In genomic region chr3:18740631-18741583, GRCh38 we compare ENCODE assay signal across 9 cellular contexts.
DNase-seq lines count a peak whose midpoint lies in the region; ATAC-seq and TF ChIP-seq lines count a peak whose summit lies in the region.
"Had no signal": no experiment of that assay in that cellular context is flagged by ENCODE, and none has a peak within 500 bp of the region (broad histone marks: within the 10 kb centered on the region; RNA-seq: fewer than 3 reads in every experiment).

No MANE protein-coding gene starts in this region.

- ATAC-seq in GM18499 (IDR thresholded peaks at IDR 0.05; ENCODE audit: insufficient read depth, unreplicated experiment) (peak; percentile 94), HG02623 (IDR thresholded peaks at IDR 0.05; ENCODE audit: unreplicated experiment) (peak; percentile 80), foreskin keratinocyte (no peak)
- ATAC-seq in activated naive CD8-positive, alpha-beta T cell treated with anti-CD3 and anti-CD28 coated beads, Interleukin-2, amount 50 U/mL, for 24 hours, result peak; percentile 63

- H3K9me3 ChIP-seq in PC-9 (ENCODE audit: insufficient read depth, low read depth), result no peaks in the 10 kb centered on the region
- H3K9me3 ChIP-seq: tibial nerve had no signal

- no peaks in the 10 kb centered on the region for H3K9me3 Mint-ChIP-seq in activated naive CD8-positive, alpha-beta T cell treated with anti-CD3 and anti-CD28 coated beads, Interleukin-2, amount 50 U/mL, for 24 hours
- H3K9me3 Mint-ChIP-seq in Calu3 (ENCODE audit: low read depth, unreplicated experiment), result no peaks in the 10 kb centered on the region

- no peak for DNase-seq in PC-9
- DNase-seq in activated naive CD8-positive, alpha-beta T cell treated with anti-CD3 and anti-CD28 coated beads, Interleukin-2, amount 50 U/mL, for 24 hours, result peak; percentile 44
- peak; percentile 18 for DNase-seq in stimulated activated CD8-positive, alpha-beta memory T cell treated with anti-CD3 and anti-CD28 coated beads, Interleukin-7, amount 100 ng/mL, for 24 hours (ENCODE audit: low read depth)
- no peak for DNase-seq in Calu3
- DNase-seq in foreskin keratinocyte, result no peak
- DNase-seq in C1 segment of cervical spinal cord (lab: John Stamatoyannopoulos, UW), result no peak

- no peaks in the 10 kb centered on the region for H3K4me1 ChIP-seq in PC-9 (replicated peaks; ENCODE audit: insufficient read depth)
- no peaks in the 10 kb centered on the region for H3K4me1 ChIP-seq in foreskin keratinocyte

- H3K36me3 Mint-ChIP-seq in activated naive CD8-positive, alpha-beta T cell treated with anti-CD3 and anti-CD28 coated beads, Interleukin-2, amount 50 U/mL, for 24 hours (ENCODE audit: low read depth), result peaks cover 24% of the 10 kb centered on the region
- H3K36me3 Mint-ChIP-seq in Calu3 (ENCODE audit: insufficient read depth, unreplicated experiment), result no peaks in the 10 kb centered on the region

- H3K27ac Mint-ChIP-seq in activated naive CD8-positive, alpha-beta T cell treated with anti-CD3 and anti-CD28 coated beads, Interleukin-2, amount 50 U/mL, for 24 hours, result peak overlapping the region; percentile 95
- no peak overlapping the region for H3K27ac Mint-ChIP-seq in Calu3 (ENCODE audit: unreplicated experiment)

- H3K4me3 ChIP-seq in PC-9, result no peak overlapping the region
- H3K4me3 ChIP-seq: tibial nerve had no signal

- POLR2A ChIA-PET in PC-9 (lab: Charles Lee; ENCODE audit: unreplicated experiment), result no interaction called here

- CTCF ChIA-PET in PC-9 (lab: Charles Lee) (no interaction called here), Calu3 (lab: Charles Lee) (no interaction called here)

- peak overlapping the region; percentile 19 for H2AFZ ChIP-seq in PC-9

- no peak overlapping the region for H3K27ac ChIP-seq in PC-9
- H3K27ac ChIP-seq in foreskin keratinocyte, result no peak overlapping the region

- no peaks in the 10 kb centered on the region for H3K36me3 ChIP-seq in PC-9 (ENCODE audit: low read depth)
- H3K36me3 ChIP-seq: tibial nerve had no signal

- no peaks in the 10 kb centered on the region for H3F3A ChIP-seq in PC-9 (ENCODE audit: insufficient read depth, low read depth)

- H4K20me1 ChIP-seq in PC-9 (ENCODE audit: insufficient read depth), result no peaks in the 10 kb centered on the region

- no peaks in the 10 kb centered on the region for H3K27me3 Mint-ChIP-seq in activated naive CD8-positive, alpha-beta T cell treated with anti-CD3 and anti-CD28 coated beads, Interleukin-2, amount 50 U/mL, for 24 hours
- no peaks in the 10 kb centered on the region for H3K27me3 Mint-ChIP-seq in Calu3 (ENCODE audit: unreplicated experiment)

- BruUV-seq in PC-9 (replicated peaks; lab: Mats Ljungman, UMichigan) (no TSS peak), Calu3 (replicated peaks; lab: Mats Ljungman, UMichigan) (no TSS peak)

- TF ChIP-seq CTCF in PC-9 (conservative IDR thresholded peaks at IDR 0.05) (no peak), Calu3 (IDR thresholded peaks at IDR 0.05; ENCODE audit: unreplicated experiment) (no peak), foreskin keratinocyte (conservative IDR thresholded peaks at IDR 0.05) (no peak)

- no peaks in the 10 kb centered on the region for H3K27me3 ChIP-seq in PC-9 (ENCODE audit: insufficient read depth, low read depth)
- no peaks in the 10 kb centered on the region for H3K27me3 ChIP-seq in foreskin keratinocyte
- H3K27me3 ChIP-seq: tibial nerve had no signal

- H3K79me2 ChIP-seq in PC-9 (ENCODE audit: low read depth), result no peaks in the 10 kb centered on the region

- H3K4me3 Mint-ChIP-seq in activated naive CD8-positive, alpha-beta T cell treated with anti-CD3 and anti-CD28 coated beads, Interleukin-2, amount 50 U/mL, for 24 hours, result peak overlapping the region; percentile 65
- H3K4me3 Mint-ChIP-seq in Calu3 (ENCODE audit: low read depth, unreplicated experiment), result no peak overlapping the region

- peaks cover 98% of the 10 kb centered on the region for H3K4me1 Mint-ChIP-seq in activated naive CD8-positive, alpha-beta T cell treated with anti-CD3 and anti-CD28 coated beads, Interleukin-2, amount 50 U/mL, for 24 hours
- no peaks in the 10 kb centered on the region for H3K4me1 Mint-ChIP-seq in Calu3 (ENCODE audit: low read depth, unreplicated experiment)

- H3K4me2 ChIP-seq in PC-9, result no peak overlapping the region

- intact Hi-C loops in PC-9 (cut with micrococcal nuclease; ENCODE audit: unreplicated experiment), result no loop called here
- intact Hi-C loops in Calu3 (cut with micrococcal nuclease; ENCODE audit: unreplicated experiment), result no loop called here

- H3K9me2 ChIP-seq in PC-9 (ENCODE audit: insufficient read depth), result no peaks in the 10 kb centered on the region

Comparison
In these comparisons a context has a peak if more than half of its experiments do, and no peak if none do; other contexts are left out.
1. DNase-seq: peak in activated naive CD8-positive, alpha-beta T cell treated with anti-CD3 and anti-CD28 coated beads, Interleukin-2, amount 50 U/mL, for 24 hours (single experiment) and stimulated activated CD8-positive, alpha-beta memory T cell treated with anti-CD3 and anti-CD28 coated beads, Interleukin-7, amount 100 ng/mL, for 24 hours (single experiment); none in PC-9 (0 of 2), Calu3 (single experiment), foreskin keratinocyte (0 of 2) and C1 segment of cervical spinal cord (0 of 14).